Comparison of ENCODE assay signal across 8 cellular contexts in the genomic region with DNA sequence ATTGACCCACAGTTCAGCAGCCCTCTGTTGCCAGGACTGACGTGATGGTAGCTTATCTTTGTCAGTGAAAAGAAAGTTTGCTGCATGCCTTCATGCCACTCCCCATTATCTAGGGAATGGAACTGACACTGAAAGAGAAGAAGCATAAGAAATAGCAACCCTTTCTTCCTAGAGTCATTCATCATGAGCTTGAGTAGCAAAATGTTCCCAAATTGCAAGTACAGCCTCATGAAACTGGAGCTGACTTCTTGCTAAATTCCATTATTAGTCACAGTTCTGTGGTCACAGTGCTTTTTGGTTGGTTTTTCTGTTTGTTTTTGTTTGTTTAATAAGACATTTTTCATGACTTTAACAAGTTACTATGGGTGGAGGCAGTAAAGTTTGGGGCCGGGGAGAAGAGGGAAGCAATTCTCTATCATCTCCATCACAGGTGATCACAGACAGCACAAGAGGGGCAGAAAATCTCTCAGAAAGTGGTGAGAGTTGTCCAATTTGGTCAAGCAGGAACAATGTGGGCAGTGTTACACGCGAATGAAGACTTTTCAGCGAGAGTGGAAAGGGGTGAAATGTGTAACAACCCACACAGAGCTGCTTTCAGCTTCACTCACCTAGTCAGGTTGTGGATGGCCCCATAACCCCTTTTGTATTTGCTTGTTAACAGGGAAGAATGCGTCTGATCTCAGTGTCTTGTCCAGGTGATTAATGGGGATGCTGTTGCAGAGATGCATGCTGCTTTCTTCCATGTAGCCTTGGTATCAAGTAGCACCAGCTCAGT.
DNase-seq lines count a peak whose midpoint lies in the region; ATAC-seq, FAIRE-seq and TF ChIP-seq lines count a peak whose summit lies in the region.
"Had no signal": no experiment of that assay in that cellular context is flagged by ENCODE, and none has a peak within 500 bp of the region (broad histone marks: within the 10 kb centered on the region; RNA-seq: fewer than 3 reads in every experiment).

No MANE protein-coding gene starts in this region.

- no peak for FAIRE-seq in RCC 7860 (lab: Jason Lieb, UNC)

- DNase-seq in left kidney (ENCODE audit: low read depth, low spot score) (peak; percentile 73), RCC 7860 (ENCODE audit: low spot score) (no peak), HEK293T (ENCODE audit: extremely low spot score) (no peak)
- no peak for DNase-seq in activated effector memory CD4-positive, alpha-beta T cell treated with Interleukin-2 at 50 U/mL for 16 hours
- DNase-seq: NCI-H2029 treated with DMSO at 0.1 percent for 48 hours had no signal

- CTCF ChIA-PET in HEK293T (lab: Yijun Ruan, JAX), result no interaction called here

- POLR2A ChIA-PET in HEK293T (lab: Yijun Ruan, JAX), result no interaction called here

- ATAC-seq in GM18867 (IDR thresholded peaks at IDR 0.05; ENCODE audit: unreplicated experiment) (peak; percentile 89), GM21619 (IDR thresholded peaks at IDR 0.05; ENCODE audit: unreplicated experiment) (peak; percentile 77), HG03342 (IDR thresholded peaks at IDR 0.05; ENCODE audit: unreplicated experiment) (peak; percentile 84)

TF ChIP-seq in HEK293T, 16 proteins besides CTCF, POLR2A, EP300 and RAD21:
- no peak for TF ChIP-seq ZNF384 (IDR thresholded peaks at IDR 0.05)
TF ChIP-seq in HEK293T: peak in this region for 0.
